In genomic region chr20:58233881-58234528, GRCh38 we compare ENCODE assay signal across 9 cellular contexts. TPM values are rescaled to one million over a fixed set of nuclear protein-coding genes. Genes with fewer than 3 reads are reported as not detected.
A peak's percentile ranks its signal among the peaks of the same experiment; 100 is the strongest.
DNase-seq lines count a peak whose midpoint lies in the region; ATAC-seq and TF ChIP-seq lines count a peak whose summit lies in the region.
"Had no signal": no experiment of that assay in that cellular context is flagged by ENCODE, and none has a peak within 500 bp of the region (broad histone marks: within the 10 kb centered on the region; RNA-seq: fewer than 3 reads in every experiment).

No MANE protein-coding gene starts in this region.

- ATAC-seq in left ventricle myocardium superior = no peak
- no peak for ATAC-seq in left cardiac atrium
- no peak for ATAC-seq in GM18520 (IDR thresholded peaks at IDR 0.05; ENCODE audit: unreplicated experiment)

- no peaks in the 10 kb centered on the region for H3K9me3 Mint-ChIP-seq in endothelial cell (ENCODE audit: unreplicated experiment)

- no peaks in the 10 kb centered on the region for H3K9me3 ChIP-seq in smooth muscle cell (replicated peaks; ENCODE audit: low read depth)

- no peak overlapping the region for H3K27ac Mint-ChIP-seq in endothelial cell (ENCODE audit: unreplicated experiment)

- peaks cover 12% of the 10 kb centered on the region for H3K36me3 Mint-ChIP-seq in endothelial cell (ENCODE audit: low read depth, unreplicated experiment)

- peaks cover 26% of the 10 kb centered on the region for H3K27me3 ChIP-seq in smooth muscle cell (ENCODE audit: low read depth)

- intact Hi-C loops in left ventricle myocardium superior (cut with micrococcal nuclease) = loop anchor here (10.0 kb wide), 2 partner anchors 211 to 421 kb away; partner anchors contain the start of gene STX16
- intact Hi-C loops in left cardiac atrium (cut with DNase I) = no loop called here

- no peaks in the 10 kb centered on the region for H4K20me1 ChIP-seq in smooth muscle cell (ENCODE audit: low read depth)

- TF ChIP-seq CTCF in endothelial cell (IDR thresholded peaks at IDR 0.05; ENCODE audit: unreplicated experiment) = peak; percentile 85
- peak; percentile 80 for TF ChIP-seq CTCF in smooth muscle cell (IDR thresholded peaks at IDR 0.05; ENCODE audit: borderline replicate concordance, insufficient read depth, poor library complexity, severe bottlenecking)

- H3K27me3 Mint-ChIP-seq in endothelial cell (ENCODE audit: unreplicated experiment) = peaks cover 4% of the 10 kb centered on the region

- H3F3A ChIP-seq in smooth muscle cell (ENCODE audit: low read depth) = peaks cover 6% of the 10 kb centered on the region

- H3K9ac ChIP-seq in smooth muscle cell (ENCODE audit: low read depth) = no peak overlapping the region

- H3K4me1 Mint-ChIP-seq in endothelial cell (ENCODE audit: unreplicated experiment) = peaks cover 19% of the 10 kb centered on the region

- no peak overlapping the region for H3K27ac ChIP-seq in smooth muscle cell (ENCODE audit: low read depth)

- peaks cover 15% of the 10 kb centered on the region for H3K4me1 ChIP-seq in smooth muscle cell (ENCODE audit: low read depth)

- no peak overlapping the region for H3K4me2 ChIP-seq in smooth muscle cell

- no peaks in the 10 kb centered on the region for H3K36me3 ChIP-seq in smooth muscle cell (ENCODE audit: low read depth)

- DNase-seq in left ventricle myocardium superior (peak; percentile 41), left cardiac atrium (no peak), endothelial cell (ENCODE audit: low spot score) (peak; percentile 85), smooth muscle cell (lab: John Stamatoyannopoulos, UW; ENCODE audit: unreplicated experiment) (no peak), NCI-H446 treated with DMSO at 0.1 percent for 48 hours (lab: John Stamatoyannopoulos, UW) (no peak), NCI-H226 (no peak)
- DNase-seq in activated CD4-positive, alpha-beta T cell treated with anti-CD3 and anti-CD28 coated beads for 4 hours = peak; percentile 16 to 43

- 49% methylated on average over 8 of the region's 8 CpGs for WGBS in smooth muscle cell (ENCODE audit: low lambda C conversion rate)

- no peak overlapping the region for H3K4me3 ChIP-seq in smooth muscle cell

- no peak overlapping the region for H2AFZ ChIP-seq in smooth muscle cell (ENCODE audit: low read depth)

- H3K79me2 ChIP-seq in smooth muscle cell (ENCODE audit: low read depth) = no peaks in the 10 kb centered on the region

- no peak overlapping the region for H3K4me3 Mint-ChIP-seq in endothelial cell (ENCODE audit: unreplicated experiment)

RNA-seq across cellular contexts. Expression of gene ANKRD60, which starts 5.6 kb away (rescaled TPM):
- total RNA-seq in left ventricle myocardium superior (not detected), left cardiac atrium (not detected), endothelial cell (ENCODE audit: unreplicated experiment) (not detected), smooth muscle cell (not detected in 2 replicates)
- not detected in 2 replicates for polyA plus RNA-seq in smooth muscle cell
- total RNA-seq: aorta had no signal
- polyA plus RNA-seq: aorta had no signal

Comparison
In these comparisons a context has a peak if more than half of its experiments do, and no peak if none do; other contexts are left out.
1. DNase-seq: peak in left ventricle myocardium superior (single experiment), activated CD4-positive, alpha-beta T cell treated with anti-CD3 and anti-CD28 coated beads for 4 hours (2 of 2) and endothelial cell (single experiment); none in left cardiac atrium (single experiment), smooth muscle cell (single experiment), NCI-H446 treated with DMSO at 0.1 percent for 48 hours (single experiment) and NCI-H226 (single experiment).